In genomic region chr1:23825762-23826522, GRCh38 we compare ENCODE assay signal across 8 cellular contexts. TPM values are rescaled to one million over a fixed set of nuclear protein-coding genes. Genes with fewer than 3 reads are reported as not detected.
DNase-seq lines count a peak whose midpoint lies in the region; ATAC-seq, FAIRE-seq and TF ChIP-seq lines count a peak whose summit lies in the region.

No MANE protein-coding gene starts in this region.

- H3K27me3 ChIP-seq in MM.1S (replicated peaks; ENCODE audit: insufficient read depth, low read length): no peaks in the 10 kb centered on the region
- no peaks in the 10 kb centered on the region for H3K27me3 ChIP-seq in duodenal mucosa (ENCODE audit: control insufficient read depth in 1 of 2, insufficient read depth in 2 of 2, low read length in 2 of 2)
- H3K27me3 ChIP-seq in neuron (ENCODE audit: insufficient read depth, low read length): no peaks in the 10 kb centered on the region

- no peaks in the 10 kb centered on the region for H3K9me2 ChIP-seq in MM.1S (replicated peaks; ENCODE audit: insufficient read depth, low read length)

- H3K4me3 ChIP-seq in MM.1S (ENCODE audit: low read length) (peak overlapping the region; percentile 90), duodenal mucosa (ENCODE audit: low read depth in 1 of 2, low read length in 2 of 2) (peak overlapping the region; percentile 93 to 98), neuron (ENCODE audit: low read length) (peak overlapping the region; percentile 96)

- H3K36me3 Mint-ChIP-seq in activated T-cell treated with anti-CD3 and anti-CD28 coated beads, Interleukin-2, amount 50 U/mL, for 4 hours (ENCODE audit: insufficient read depth): no peaks in the 10 kb centered on the region

- peak overlapping the region; percentile 80 for H3K4me2 ChIP-seq in MM.1S (ENCODE audit: low read depth, low read length)

- no peaks in the 10 kb centered on the region for H3K9me3 Mint-ChIP-seq in activated T-cell treated with anti-CD3 and anti-CD28 coated beads, Interleukin-2, amount 50 U/mL, for 4 hours

- FAIRE-seq in H54 (lab: Jason Lieb, UNC): no peak

- no peaks in the 10 kb centered on the region for H3K36me3 ChIP-seq in MM.1S (replicated peaks; ENCODE audit: insufficient read depth, low read length)
- no peaks in the 10 kb centered on the region for H3K36me3 ChIP-seq in duodenal mucosa (ENCODE audit: control insufficient read depth in 1 of 2, insufficient read depth in 2 of 2, low read length in 2 of 2)
- H3K36me3 ChIP-seq in neuron (ENCODE audit: insufficient read depth, low read length): no peaks in the 10 kb centered on the region

- no peaks in the 10 kb centered on the region for H3K27me3 Mint-ChIP-seq in activated T-cell treated with anti-CD3 and anti-CD28 coated beads, Interleukin-2, amount 50 U/mL, for 4 hours (ENCODE audit: low read depth)

- DNase-seq in activated T-cell treated with anti-CD3 and anti-CD28 coated beads, Interleukin-2, amount 50 U/mL, for 4 hours: no peak
- no peak for DNase-seq in activated T-cell treated with anti-CD3 and anti-CD28 coated beads, Interleukin-2, amount 50 U/mL, for 1 hour
- DNase-seq in MM.1S (peak; percentile 28), H54 (ENCODE audit: insufficient read length, low spot score) (no peak), NCI-H1105 treated with DMSO at 0.1 percent for 48 hours (lab: John Stamatoyannopoulos, UW) (no peak), SK-N-DZ (ENCODE audit: low spot score) (no peak)

- peak overlapping the region; percentile 97 for H2AFZ ChIP-seq in MM.1S (ENCODE audit: low read length)
- peak overlapping the region; percentile 66 for H2AFZ ChIP-seq in neuron (ENCODE audit: low read depth, low read length)

- no peaks in the 10 kb centered on the region for H4K20me1 ChIP-seq in MM.1S (ENCODE audit: insufficient read depth, low read length)

- ATAC-seq in activated T-cell treated with anti-CD3 and anti-CD28 coated beads, Interleukin-2, amount 50 U/mL, for 4 hours: peak; percentile 42 to 61

- H3K9me3 ChIP-seq in MM.1S (replicated peaks; ENCODE audit: insufficient read depth, low read length) (no peaks in the 10 kb centered on the region), duodenal mucosa (ENCODE audit: control insufficient read depth in 1 of 2, low read length in 2 of 2) (no peaks in the 10 kb centered on the region), neuron (ENCODE audit: low read length) (no peaks in the 10 kb centered on the region)

- H3K4me3 Mint-ChIP-seq in activated T-cell treated with anti-CD3 and anti-CD28 coated beads, Interleukin-2, amount 50 U/mL, for 4 hours: peak overlapping the region; percentile 95

- 0 out of 2 replicates have a peak, but pooled peaks cover 7% of the 10 kb centered on the region for H3K4me1 ChIP-seq in MM.1S (ENCODE audit: low read length)
- peaks cover 9 to 10% of the 10 kb centered on the region in 2 donors for H3K4me1 ChIP-seq in duodenal mucosa (ENCODE audit: control insufficient read depth in 1 of 2, insufficient read depth in 2 of 2, low read length in 2 of 2)
- peaks cover 11% of the 10 kb centered on the region for H3K4me1 ChIP-seq in neuron (ENCODE audit: insufficient read depth, low read length)

- peaks cover 16% of the 10 kb centered on the region for H3K79me2 ChIP-seq in MM.1S (ENCODE audit: low read length)

- TF ChIP-seq POLR2A in H54 (IDR thresholded peaks at IDR 0.05; ENCODE audit: low read depth, low read length): no peak

- H3K9ac ChIP-seq in MM.1S (ENCODE audit: low read length) (peak overlapping the region; percentile 94; the same call in 1 of the 2 replicates), duodenal mucosa (ENCODE audit: low read depth in 1 of 2, low read length in 2 of 2) (peak overlapping the region; percentile 99)

- no peaks in the 10 kb centered on the region for H3F3A ChIP-seq in MM.1S (ENCODE audit: insufficient read depth, low read length)

- H3K27ac ChIP-seq in MM.1S (ENCODE audit: low read length) (peak overlapping the region; percentile 21; the same call in 1 of the 2 replicates), duodenal mucosa (ENCODE audit: low read depth, low read length) (no peak overlapping the region)

- H3K4me1 Mint-ChIP-seq in activated T-cell treated with anti-CD3 and anti-CD28 coated beads, Interleukin-2, amount 50 U/mL, for 4 hours (ENCODE audit: low read depth): peaks cover 10% of the 10 kb centered on the region

- no peak for TF ChIP-seq CTCF in MM.1S (IDR thresholded peaks at IDR 0.05; ENCODE audit: low read length)

RNA-seq across cellular contexts. Expression of gene HMGCL, which starts 0.7 kb away (rescaled TPM):
- total RNA-seq in activated T-cell treated with anti-CD3 and anti-CD28 coated beads, Interleukin-2, amount 50 U/mL, for 4 hours: 10 to 100 TPM; 10.5 to 11.1 (median 11.0) TPM
- polyA plus RNA-seq in SK-N-DZ (2014; cell fraction: cytosol; rRNA removed): 13.1 and 17.3 TPM in 2 replicates
- 9.5 and 13.6 TPM in 2 replicates for polyA plus RNA-seq in SK-N-DZ (2014; cell fraction: nucleus; rRNA removed)

RNA-seq across cellular contexts. Expression of gene GALE, which starts 25.4 kb away (rescaled TPM):
- 10 to 100 TPM; 55.9 to 65.3 (median 62.4) TPM for total RNA-seq in activated T-cell treated with anti-CD3 and anti-CD28 coated beads, Interleukin-2, amount 50 U/mL, for 4 hours
- polyA plus RNA-seq in SK-N-DZ (2014; cell fraction: cytosol; rRNA removed): 36.4 and 42.1 TPM in 2 replicates
- polyA plus RNA-seq in SK-N-DZ (2014; cell fraction: nucleus; rRNA removed): 63.3 TPM in 2 replicates

RNA-seq across cellular contexts. Expression of gene LYPLA2, which starts 35.0 kb away (rescaled TPM):
- total RNA-seq in activated T-cell treated with anti-CD3 and anti-CD28 coated beads, Interleukin-2, amount 50 U/mL, for 4 hours: 100 to 1,000 TPM; 132 to 146 (median 134) TPM
- polyA plus RNA-seq in SK-N-DZ (2014; cell fraction: cytosol; rRNA removed): 75.8 and 76.5 TPM in 2 replicates
- polyA plus RNA-seq in SK-N-DZ (2014; cell fraction: nucleus; rRNA removed): 95.2 and 101 TPM in 2 replicates

RNA-seq across cellular contexts. Expression of gene FUCA1, which starts 42.1 kb away (rescaled TPM):
- total RNA-seq in activated T-cell treated with anti-CD3 and anti-CD28 coated beads, Interleukin-2, amount 50 U/mL, for 4 hours: 1 to 10 TPM; 4.8 to 6.0 (median 5.5) TPM
- polyA plus RNA-seq in SK-N-DZ (2014; cell fraction: cytosol; rRNA removed): 3.7 and 4.1 TPM in 2 replicates
- polyA plus RNA-seq in SK-N-DZ (2014; cell fraction: nucleus; rRNA removed): 1.8 and 2.4 TPM in 2 replicates

RNA-seq across cellular contexts. Expression of gene PITHD1, which starts 47.7 kb away (rescaled TPM):
- total RNA-seq in activated T-cell treated with anti-CD3 and anti-CD28 coated beads, Interleukin-2, amount 50 U/mL, for 4 hours: 100 to 1,000 TPM; 125 to 128 (median 126) TPM
- polyA plus RNA-seq in SK-N-DZ (2014; cell fraction: cytosol; rRNA removed): 71.0 and 87.6 TPM in 2 replicates
- 45.2 and 47.9 TPM in 2 replicates for polyA plus RNA-seq in SK-N-DZ (2014; cell fraction: nucleus; rRNA removed)
